ENCODE assay signal across 14 cellular contexts in genomic region chr5:90017236-90017635, GRCh38.
"Had no signal": no experiment of that assay in that cellular context is flagged by ENCODE, and none has a peak within 500 bp of the region (broad histone marks: within the 10 kb centered on the region; RNA-seq: fewer than 3 reads in every experiment).

No MANE protein-coding gene starts in this region.

- DNase-seq: activated CD4-positive, alpha-beta T cell treated with anti-CD3 and anti-CD28 coated beads, Interleukin-2, amount 50 U/mL, for 4 hours; activated naive CD4-positive, alpha-beta T cell treated with anti-CD3 and anti-CD28 coated beads for 36 hours; activated naive CD8-positive, alpha-beta T cell treated with anti-CD3 and anti-CD28 coated beads, Interleukin-2, amount 50 U/mL, for 24 hours; activated T-cell treated with anti-CD3 and anti-CD28 coated beads for 4 hours; naive B cell; stimulated activated CD4-positive, alpha-beta T cell treated with anti-CD3 and anti-CD28 coated beads, Interleukin-12 subunit alpha, Interleukin-12 subunit beta, amount 100 ng/mL, for 4 hours had no signal

- H3K27me3 ChIP-seq: neutrophil had no signal

- H3K4me1 ChIP-seq: parathyroid adenoma had no signal

- H3K36me3 ChIP-seq: neutrophil had no signal

- H3K27ac Mint-ChIP-seq: activated naive CD4-positive, alpha-beta T cell treated with anti-CD3 and anti-CD28 coated beads for 36 hours; activated naive CD8-positive, alpha-beta T cell treated with anti-CD3 and anti-CD28 coated beads, Interleukin-2, amount 50 U/mL, for 24 hours; activated T-helper 2 cell treated with anti-CD3 and anti-CD28 coated beads, Interferon-gamma antibody, Interleukin-2, Interleukin-4, amounts not matched to agents 10 μg/mL and 5 μg/mL and 100 μg/mL, durations not matched to agents 14 hours and 24 hours and 36 hours; naive B cell; stimulated activated effector memory CD8-positive, alpha-beta T cell treated with anti-CD3 and anti-CD28 coated beads, Interleukin-12 subunit alpha, Interleukin-12 subunit beta, amount 100 ng/mL, for 72 hours; T-helper 2 cell treated with Interferon-gamma antibody and Interleukin-4, amounts not matched to agents 5 μg/mL and 100 μg/mL, for 36 hours had no signal

- H3K36me3 Mint-ChIP-seq: naive B cell; stimulated activated effector memory CD8-positive, alpha-beta T cell treated with anti-CD3 and anti-CD28 coated beads, Interleukin-12 subunit alpha, Interleukin-12 subunit beta, amount 100 ng/mL, for 72 hours had no signal

- H3K4me1 Mint-ChIP-seq: stimulated activated effector memory CD8-positive, alpha-beta T cell treated with anti-CD3 and anti-CD28 coated beads, Interleukin-12 subunit alpha, Interleukin-12 subunit beta, amount 100 ng/mL, for 72 hours had no signal

- H3K27ac ChIP-seq: neutrophil, parathyroid adenoma had no signal

- H3K27me3 Mint-ChIP-seq: activated naive CD8-positive, alpha-beta T cell treated with anti-CD3 and anti-CD28 coated beads, Interleukin-2, amount 50 U/mL, for 24 hours had no signal

- H2AFZ ChIP-seq: parathyroid adenoma had no signal

- H3K9me3 ChIP-seq: neutrophil had no signal

- H3K4me3 Mint-ChIP-seq: activated naive CD4-positive, alpha-beta T cell treated with anti-CD3 and anti-CD28 coated beads for 36 hours; activated naive CD8-positive, alpha-beta T cell treated with anti-CD3 and anti-CD28 coated beads, Interleukin-2, amount 50 U/mL, for 24 hours; naive B cell; stimulated activated effector memory CD8-positive, alpha-beta T cell treated with anti-CD3 and anti-CD28 coated beads, Interleukin-12 subunit alpha, Interleukin-12 subunit beta, amount 100 ng/mL, for 72 hours; T-helper 2 cell treated with Interferon-gamma antibody and Interleukin-4, amounts not matched to agents 5 μg/mL and 100 μg/mL, for 36 hours had no signal

- ATAC-seq: activated CD4-positive, CD25-positive, alpha-beta regulatory T cell treated with anti-CD3 and anti-CD28 coated beads, Interleukin-2, amount 50 U/mL, for 24 hours; activated naive CD8-positive, alpha-beta T cell treated with anti-CD3 and anti-CD28 coated beads, Interleukin-2, amount 50 U/mL, for 24 hours; esophagus mucosa; left lobe of liver; stimulated activated effector memory CD8-positive, alpha-beta T cell treated with anti-CD3 and anti-CD28 coated beads, Interleukin-12 subunit alpha, Interleukin-12 subunit beta, amount 100 ng/mL, for 72 hours had no signal

- H3K9me3 Mint-ChIP-seq: activated T-helper 2 cell treated with anti-CD3 and anti-CD28 coated beads, Interferon-gamma antibody, Interleukin-2, Interleukin-4, amounts not matched to agents 10 μg/mL and 5 μg/mL and 100 μg/mL, durations not matched to agents 14 hours and 24 hours and 36 hours; naive B cell had no signal
